25 cellular contexts compared by ENCODE assay signal in genomic region chr5:115723224-115723623, GRCh38.
DNase-seq lines count a peak whose midpoint lies in the region; ATAC-seq and TF ChIP-seq lines count a peak whose summit lies in the region.
"Had no signal": no experiment of that assay in that cellular context is flagged by ENCODE, and none has a peak within 500 bp of the region (broad histone marks: within the 10 kb centered on the region; RNA-seq: fewer than 3 reads in every experiment).

No MANE protein-coding gene starts in this region.

- H3K27me3 ChIP-seq in smooth muscle cell (ENCODE audit: low read depth), result no peaks in the 10 kb centered on the region

- CTCF ChIA-PET in WTC11 (lab: Charles Lee), result no interaction called here

- no peaks in the 10 kb centered on the region for H3K36me3 ChIP-seq in smooth muscle cell (ENCODE audit: low read depth)

- H4K20me1 ChIP-seq in smooth muscle cell (ENCODE audit: low read depth), result no peaks in the 10 kb centered on the region

- peaks cover 4% of the 10 kb centered on the region for H3K4me1 ChIP-seq in smooth muscle cell (ENCODE audit: low read depth)
- H3K4me1 ChIP-seq: A549 had no signal

- peaks cover 16% of the 10 kb centered on the region for H3K4me1 Mint-ChIP-seq in WTC11
- H3K4me1 Mint-ChIP-seq: CD4-positive, alpha-beta memory T cell had no signal

- peak overlapping the region; percentile 27 for H3K4me2 ChIP-seq in smooth muscle cell
- H3K4me2 ChIP-seq: A549, PC-9 had no signal

- TF ChIP-seq CTCF in WTC11 (IDR thresholded peaks at IDR 0.05) (no peak), smooth muscle cell (IDR thresholded peaks at IDR 0.05; ENCODE audit: borderline replicate concordance, insufficient read depth, poor library complexity, severe bottlenecking) (no peak)

- 25% methylated on average over 2 of the region's 2 CpGs for WGBS in smooth muscle cell (ENCODE audit: low lambda C conversion rate)

- ATAC-seq in WTC11, result no peak
- ATAC-seq in HG03196 (IDR thresholded peaks at IDR 0.05; ENCODE audit: unreplicated experiment), result no peak
- ATAC-seq: A549 had no signal

- H3K27ac Mint-ChIP-seq in WTC11, result 0 out of 2 replicates have a peak overlapping the region, but pooled peaks have one; percentile 5
- H3K27ac Mint-ChIP-seq: CD4-positive, alpha-beta memory T cell; H9 had no signal

- H3F3A ChIP-seq in smooth muscle cell (ENCODE audit: low read depth), result no peaks in the 10 kb centered on the region

- DNase-seq in EH (ENCODE audit: low read depth) (peak; percentile 8), WTC11 (ENCODE audit: low spot score) (no peak), left kidney (ENCODE audit: low read depth, low spot score) (peak; percentile 70), smooth muscle cell (lab: John Stamatoyannopoulos, UW; ENCODE audit: unreplicated experiment) (no peak), AML-193 (lab: John Stamatoyannopoulos, UW) (no peak), NAMALWA (ENCODE audit: low spot score) (no peak), DMS153 treated with DMSO at 0.1 percent for 48 hours (lab: John Stamatoyannopoulos, UW; ENCODE audit: unreplicated experiment) (no peak)
- DNase-seq: C1 segment of cervical spinal cord; CD4-positive, alpha-beta memory T cell; COR-L47; DMS79 treated with DMSO at 0.1 percent for 48 hours; H9; IMR-90; KG1; MM.1S; NCI-H1048; NCI-H1417; NCI-H1694; NCI-H2029 treated with DMSO at 0.1 percent for 48 hours; NCI-H446 treated with DMSO at 0.1 percent for 48 hours; NCI-H526; PC-9; SHP77 had no signal

- H3K9me3 Mint-ChIP-seq in WTC11, result peaks cover 31% of the 10 kb centered on the region

- no peak overlapping the region for H3K4me3 Mint-ChIP-seq in WTC11
- H3K4me3 Mint-ChIP-seq: CD4-positive, alpha-beta memory T cell; H9 had no signal

- no peaks in the 10 kb centered on the region for H3K79me2 ChIP-seq in smooth muscle cell (ENCODE audit: low read depth)

- no peak overlapping the region for H3K4me3 ChIP-seq in smooth muscle cell
- H3K4me3 ChIP-seq: A549, PC-9 had no signal

- H3K27ac ChIP-seq in smooth muscle cell (ENCODE audit: low read depth), result peak overlapping the region; percentile 2
- H3K27ac ChIP-seq: A549, PC-9 had no signal

- no peak overlapping the region for H3K9ac ChIP-seq in smooth muscle cell (ENCODE audit: low read depth)

- H3K36me3 Mint-ChIP-seq in WTC11, result peaks cover 22% of the 10 kb centered on the region
- H3K36me3 Mint-ChIP-seq: CD4-positive, alpha-beta memory T cell had no signal

- H2AFZ ChIP-seq in smooth muscle cell (ENCODE audit: low read depth), result no peak overlapping the region
- H2AFZ ChIP-seq: PC-9 had no signal

- H3K27me3 Mint-ChIP-seq in WTC11 (ENCODE audit: low read depth), result no peaks in the 10 kb centered on the region

- H3K9me3 ChIP-seq in smooth muscle cell (replicated peaks; ENCODE audit: low read depth), result no peaks in the 10 kb centered on the region
- H3K9me3 ChIP-seq: A549 had no signal

- POLR2A ChIA-PET in WTC11 (lab: Charles Lee), result no interaction called here

TF ChIP-seq in WTC11, 78 proteins besides CTCF, POLR2A, EP300 and RAD21:
- TF ChIP-seq ZSCAN18 (CRISPR knock-in tag; IDR thresholded peaks at IDR 0.05) (no peak), IRF1 (CRISPR knock-in tag; IDR thresholded peaks at IDR 0.05) (no peak), KAT7 (CRISPR knock-in tag; IDR thresholded peaks at IDR 0.05; ENCODE audit: borderline replicate concordance) (no peak), CREB1 (CRISPR knock-in tag; IDR thresholded peaks at IDR 0.05) (no peak), SMAD4 (CRISPR knock-in tag; IDR thresholded peaks at IDR 0.05) (no peak), FOXP4 (CRISPR knock-in tag; IDR thresholded peaks at IDR 0.05) (no peak), OVOL2 (CRISPR knock-in tag; IDR thresholded peaks at IDR 0.05; ENCODE audit: borderline replicate concordance) (no peak), ZNF416 (CRISPR knock-in tag; IDR thresholded peaks at IDR 0.05) (no peak)

Comparison
In these comparisons a context has a peak if more than half of its experiments do, and no peak if none do; other contexts are left out.
1. DNase-seq: peak in EH (single experiment) and left kidney (single experiment); none in WTC11 (single experiment), smooth muscle cell (single experiment), AML-193 (0 of 2), NAMALWA (single experiment) and DMS153 treated with DMSO at 0.1 percent for 48 hours (single experiment).